ENCODE assay signal across 1 cellular context in the genomic region with DNA sequence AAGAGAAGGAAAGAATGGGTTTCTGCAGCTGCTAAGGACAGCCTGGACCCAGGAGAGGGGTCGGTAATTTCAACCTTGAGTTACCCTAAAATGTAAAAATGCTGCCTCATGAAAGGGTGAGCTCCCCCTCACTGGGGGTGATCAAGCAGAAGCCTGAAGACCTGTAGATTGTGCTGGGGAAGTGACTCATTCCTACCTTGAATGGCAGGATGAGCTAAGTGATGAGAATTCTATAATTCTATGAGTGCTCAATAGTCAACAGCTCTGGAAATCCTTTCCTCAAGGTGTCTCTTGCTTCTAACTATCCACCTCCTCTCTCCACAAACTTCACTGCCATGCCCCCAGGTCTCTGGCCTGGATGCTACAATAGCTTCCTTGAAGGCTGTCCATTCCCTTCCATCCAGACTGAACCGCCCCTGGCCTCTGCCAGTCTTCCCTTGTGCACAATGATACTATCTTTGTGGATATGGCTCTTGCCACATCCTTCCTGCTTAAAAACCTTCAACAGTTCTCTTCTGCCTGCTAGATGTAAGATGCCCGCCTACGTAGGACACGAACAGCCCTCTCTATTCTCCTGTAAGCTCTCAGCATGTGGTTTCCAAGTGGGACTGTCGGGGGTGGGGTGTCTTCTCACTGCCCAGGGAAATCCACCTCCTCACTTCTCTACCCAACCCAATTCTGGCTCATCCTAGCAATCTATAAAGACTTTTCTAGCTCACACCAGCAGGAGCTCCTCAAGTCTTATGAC.
TF ChIP-seq lines count a peak whose summit lies in the region.

No MANE protein-coding gene starts in this region.

TF ChIP-seq in GM12878, 131 proteins besides CTCF, POLR2A, EP300 and RAD21 (continued from another document):
- TF ChIP-seq, protein P1, sequence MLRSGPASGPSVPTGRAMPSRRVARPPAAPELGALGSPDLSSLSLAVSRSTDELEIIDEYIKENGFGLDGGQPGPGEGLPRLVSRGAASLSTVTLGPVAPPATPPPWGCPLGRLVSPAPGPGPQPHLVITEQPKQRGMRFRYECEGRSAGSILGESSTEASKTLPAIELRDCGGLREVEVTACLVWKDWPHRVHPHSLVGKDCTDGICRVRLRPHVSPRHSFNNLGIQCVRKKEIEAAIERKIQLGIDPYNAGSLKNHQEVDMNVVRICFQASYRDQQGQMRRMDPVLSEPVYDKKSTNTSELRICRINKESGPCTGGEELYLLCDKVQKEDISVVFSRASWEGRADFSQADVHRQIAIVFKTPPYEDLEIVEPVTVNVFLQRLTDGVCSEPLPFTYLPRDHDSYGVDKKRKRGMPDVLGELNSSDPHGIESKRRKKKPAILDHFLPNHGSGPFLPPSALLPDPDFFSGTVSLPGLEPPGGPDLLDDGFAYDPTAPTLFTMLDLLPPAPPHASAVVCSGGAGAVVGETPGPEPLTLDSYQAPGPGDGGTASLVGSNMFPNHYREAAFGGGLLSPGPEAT (IDR thresholded peaks at IDR 0.05; ENCODE audit: low read depth): no peak
- TF ChIP-seq, protein P2, sequence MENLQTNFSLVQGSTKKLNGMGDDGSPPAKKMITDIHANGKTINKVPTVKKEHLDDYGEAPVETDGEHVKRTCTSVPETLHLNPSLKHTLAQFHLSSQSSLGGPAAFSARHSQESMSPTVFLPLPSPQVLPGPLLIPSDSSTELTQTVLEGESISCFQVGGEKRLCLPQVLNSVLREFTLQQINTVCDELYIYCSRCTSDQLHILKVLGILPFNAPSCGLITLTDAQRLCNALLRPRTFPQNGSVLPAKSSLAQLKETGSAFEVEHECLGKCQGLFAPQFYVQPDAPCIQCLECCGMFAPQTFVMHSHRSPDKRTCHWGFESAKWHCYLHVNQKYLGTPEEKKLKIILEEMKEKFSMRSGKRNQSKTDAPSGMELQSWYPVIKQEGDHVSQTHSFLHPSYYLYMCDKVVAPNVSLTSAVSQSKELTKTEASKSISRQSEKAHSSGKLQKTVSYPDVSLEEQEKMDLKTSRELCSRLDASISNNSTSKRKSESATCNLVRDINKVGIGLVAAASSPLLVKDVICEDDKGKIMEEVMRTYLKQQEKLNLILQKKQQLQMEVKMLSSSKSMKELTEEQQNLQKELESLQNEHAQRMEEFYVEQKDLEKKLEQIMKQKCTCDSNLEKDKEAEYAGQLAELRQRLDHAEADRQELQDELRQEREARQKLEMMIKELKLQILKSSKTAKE (IDR thresholded peaks at IDR 0.05; ENCODE audit: low read depth, poor library complexity, severe bottlenecking): no peak
- TF ChIP-seq PML (IDR thresholded peaks at IDR 0.05; ENCODE audit: low read length) (no peak), SRF (IDR thresholded peaks at IDR 0.05; ENCODE audit: low read depth in 2 of 2, low read length in 2 of 2) (no peak)
